In the genomic region with DNA sequence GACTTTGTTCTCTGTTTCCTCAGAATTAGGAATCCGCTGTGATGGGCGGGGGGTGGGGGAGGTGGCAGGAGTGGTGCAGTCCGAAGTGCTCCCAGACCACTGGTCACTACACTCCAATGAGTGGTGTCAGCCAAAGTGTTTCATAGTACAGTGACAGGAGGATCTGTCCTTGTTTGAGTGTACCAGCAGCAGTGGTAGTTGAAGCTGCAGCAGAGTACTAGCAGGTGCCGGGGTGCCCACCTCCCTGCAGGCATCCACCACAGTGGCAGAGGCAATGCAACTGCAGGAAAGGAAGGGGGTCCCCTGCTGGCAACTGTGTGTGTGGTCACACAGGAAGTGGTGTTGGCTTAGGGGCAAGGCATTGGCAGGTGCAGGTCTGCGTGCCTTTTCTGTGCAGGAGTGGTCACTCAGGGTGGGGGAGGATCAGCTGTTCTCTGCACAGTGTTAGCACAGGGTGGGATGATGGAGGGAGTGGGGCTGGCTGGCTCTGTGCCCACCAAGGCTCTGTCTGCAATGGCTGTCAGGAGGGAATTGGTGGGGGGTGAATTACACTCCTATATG, we compare ENCODE assay signal across 31 cellular contexts. TPM values are rescaled to one million over a fixed set of nuclear protein-coding genes. Genes with fewer than 3 reads are reported as not detected.
A peak's percentile ranks its signal among the peaks of the same experiment; 100 is the strongest.
DNase-seq lines count a peak whose midpoint lies in the region; ATAC-seq, FAIRE-seq and TF ChIP-seq lines count a peak whose summit lies in the region.
"Had no signal": no experiment of that assay in that cellular context is flagged by ENCODE, and none has a peak within 500 bp of the region (broad histone marks: within the 10 kb centered on the region; RNA-seq: fewer than 3 reads in every experiment).

No MANE protein-coding gene starts in this region.

- no peaks in the 10 kb centered on the region; a peak in 1 of 4 replicates for H3K36me3 ChIP-seq in GM12878 (ENCODE audit: control insufficient read depth in 2 of 2, insufficient read depth in 2 of 2, low read length in 1 of 2)
- no peaks in the 10 kb centered on the region for H3K36me3 ChIP-seq in neural progenitor cell
- H3K36me3 ChIP-seq: heart right ventricle, left lung had no signal

- no peak for TF ChIP-seq RAD21 in GM12878 (IDR thresholded peaks at IDR 0.05; ENCODE audit: insufficient read depth, low read depth, low read length)

- no peaks in the 10 kb centered on the region for H3K27me3 ChIP-seq in GM12878 (replicated peaks in 1 of 2; ENCODE audit: control insufficient read depth in 2 of 2, insufficient read depth in 2 of 2, low read length in 1 of 2)
- peaks cover 33% of the 10 kb centered on the region for H3K27me3 ChIP-seq in neural progenitor cell

- H4K20me1 ChIP-seq in GM12878 (ENCODE audit: control insufficient read depth, insufficient read depth) (no peaks in the 10 kb centered on the region), neural progenitor cell (ENCODE audit: low read depth) (no peaks in the 10 kb centered on the region)

- H3K4me1 ChIP-seq in GM12878 (ENCODE audit: control insufficient read depth, insufficient read depth, low read length) (no peaks in the 10 kb centered on the region), neural progenitor cell (no peaks in the 10 kb centered on the region)
- H3K4me1 ChIP-seq: heart right ventricle, left lung had no signal

- TF ChIP-seq CTCF in HFF-Myc (IDR thresholded peaks at IDR 0.05; ENCODE audit: low read depth, low read length, missing control alignments) = peak; percentile 2
- TF ChIP-seq CTCF in GM12878 (IDR thresholded peaks at IDR 0.05 in 2 of 3, conservative IDR thresholded peaks at IDR 0.05 in 1 of 3; ENCODE audit: control insufficient read depth in 2 of 3, extremely low read depth in 1 of 3, insufficient read depth in 1 of 3, low read depth in 3 of 3, low read length in 3 of 3) = no peak
- TF ChIP-seq CTCF in neural progenitor cell (IDR thresholded peaks at IDR 0.05) = peak; percentile 13

- SMC1A ChIA-PET in GM12878 (lab: Charles Lee; ENCODE audit: uncharacterized antibody, unreplicated experiment) = no interaction called here

- BruUV-seq in GM12878 (replicated peaks; lab: Mats Ljungman, UMichigan) = no TSS peak

- TF ChIP-seq POLR2A in GM12878 (IDR thresholded peaks at IDR 0.05; ENCODE audit: low read depth, low read length) = peak; percentile 53

- ATAC-seq in GM12878 (peak; percentile 67), HG03378 (IDR thresholded peaks at IDR 0.05; ENCODE audit: unreplicated experiment) (no peak)
- ATAC-seq: heart right ventricle; left lung; stimulated activated effector memory CD8-positive, alpha-beta T cell treated with anti-CD3 and anti-CD28 coated beads, Interleukin-12 subunit alpha, Interleukin-12 subunit beta, amount 100 ng/mL, for 72 hours had no signal

- RAD21 ChIA-PET in GM12878 (lab: Charles Lee; ENCODE audit: unreplicated experiment) = no interaction called here

- WGBS in GM12878 (ENCODE audit: insufficient coverage, insufficient replicate concordance, low lambda C conversion rate, missing lambda C conversion rate) = 81% methylated on average over 5 of the region's 5 CpGs

- H3K27ac Mint-ChIP-seq in neural progenitor cell = no peak overlapping the region
- H3K27ac Mint-ChIP-seq: activated naive CD4-positive, alpha-beta T cell treated with anti-CD3 and anti-CD28 coated beads for 36 hours; activated T-cell treated with anti-CD3 and anti-CD28 coated beads, Interleukin-2, amount 50 U/mL, for 72 hours; CD4-positive, alpha-beta memory T cell; stimulated activated effector memory CD8-positive, alpha-beta T cell treated with anti-CD3 and anti-CD28 coated beads, Interleukin-12 subunit alpha, Interleukin-12 subunit beta, amount 100 ng/mL, for 72 hours had no signal

- H3K9me3 ChIP-seq in GM12878 (replicated peaks; ENCODE audit: control insufficient read depth, insufficient read depth, low read length) = no peaks in the 10 kb centered on the region
- H3K9me3 ChIP-seq in neural progenitor cell (ENCODE audit: low read depth) = no peaks in the 10 kb centered on the region
- H3K9me3 ChIP-seq: heart right ventricle, left lung had no signal

- no peak for TF ChIP-seq EP300 in GM12878 (IDR thresholded peaks at IDR 0.05; ENCODE audit: borderline replicate concordance in 1 of 2, control insufficient read depth in 1 of 2, low read depth in 2 of 2, low read length in 2 of 2)

- POLR2A ChIA-PET in GM12878 (lab: Charles Lee) = no interaction called here

- no peak overlapping the region for H3K4me2 ChIP-seq in GM12878 (ENCODE audit: control insufficient read depth, insufficient read depth)
- H3K4me2 ChIP-seq in neural progenitor cell = no peak overlapping the region

- CTCF ChIA-PET in GM12878 (lab: Yijun Ruan, JAX) = interaction anchor here (1.1 kb wide), 1 partner anchor 21 kb away, joined by 4 read pairs; no protein-coding TSS in a partner anchor

- H3K4me3 Mint-ChIP-seq in neural progenitor cell = no peak overlapping the region
- H3K4me3 Mint-ChIP-seq: activated naive CD4-positive, alpha-beta T cell treated with anti-CD3 and anti-CD28 coated beads for 36 hours; activated T-cell treated with anti-CD3 and anti-CD28 coated beads, Interleukin-2, amount 50 U/mL, for 72 hours; CD4-positive, alpha-beta memory T cell; IgD-negative memory B cell; stimulated activated effector memory CD8-positive, alpha-beta T cell treated with anti-CD3 and anti-CD28 coated beads, Interleukin-12 subunit alpha, Interleukin-12 subunit beta, amount 100 ng/mL, for 72 hours had no signal

- H3K9me3 Mint-ChIP-seq in neural progenitor cell = no peaks in the 10 kb centered on the region
- H3K9me3 Mint-ChIP-seq: activated naive CD4-positive, alpha-beta T cell treated with anti-CD3 and anti-CD28 coated beads for 36 hours; activated T-cell treated with anti-CD3 and anti-CD28 coated beads, Interleukin-2, amount 50 U/mL, for 72 hours; stimulated activated effector memory CD8-positive, alpha-beta T cell treated with anti-CD3 and anti-CD28 coated beads, Interleukin-12 subunit alpha, Interleukin-12 subunit beta, amount 100 ng/mL, for 72 hours had no signal

- H3K9ac ChIP-seq in GM12878 (ENCODE audit: control insufficient read depth, insufficient read depth, low read length) (no peak overlapping the region), neural progenitor cell (no peak overlapping the region)

- no peak for FAIRE-seq in GM12878 (lab: Jason Lieb, UNC)
- FAIRE-seq: endothelial cell of umbilical vein, GM12892, small intestine had no signal

- H3K79me2 ChIP-seq in GM12878 (ENCODE audit: control insufficient read depth, insufficient read depth, low read length) (no peaks in the 10 kb centered on the region), neural progenitor cell (ENCODE audit: low read depth) (no peaks in the 10 kb centered on the region)

- peaks cover 5% of the 10 kb centered on the region for H3K27me3 Mint-ChIP-seq in neural progenitor cell (ENCODE audit: insufficient read depth, low read depth)

- intact Hi-C loops in GM12878 (cut with micrococcal nuclease; ENCODE audit: unreplicated experiment) = no loop called here

- H3K27ac ChIP-seq in GM12878 (ENCODE audit: control insufficient read depth, insufficient read depth) (no peak overlapping the region), neural progenitor cell (no peak overlapping the region)
- H3K27ac ChIP-seq: 22Rv1, heart right ventricle, left lung had no signal

- DNase-seq in NCI-H748 (lab: John Stamatoyannopoulos, UW; ENCODE audit: unreplicated experiment) (peak; percentile 21), NCI-H748 treated with DMSO at 0.1 percent for 48 hours (lab: John Stamatoyannopoulos, UW) (no peak), HFF-Myc (ENCODE audit: extremely low read depth, low read depth) (no peak), GM12878 (ENCODE audit: low read depth, low spot score) (no peak), neural progenitor cell (ENCODE audit: low spot score) (peak; percentile 10), SK-N-DZ (ENCODE audit: low spot score) (no peak), COLO668 (lab: John Stamatoyannopoulos, UW; ENCODE audit: unreplicated experiment) (no peak)
- DNase-seq: activated CD8-positive, alpha-beta memory T cell treated with anti-CD3 and anti-CD28 coated beads for 24 hours; activated naive CD4-positive, alpha-beta T cell treated with anti-CD3 and anti-CD28 coated beads for 36 hours; activated T-cell treated with anti-CD3 and anti-CD28 coated beads, Interleukin-2, amount 50 U/mL, for 72 hours; aorta; caudate nucleus; CD4-positive, alpha-beta memory T cell; dermis blood vessel endothelial cell; DMS153; GF-D8; heart right ventricle; left lung; NCI-H1417 treated with DMSO at 0.1 percent for 48 hours; NCI-H2107; NCI-H510A treated with DMSO at 0.1 percent for 48 hours; small intestine; stimulated activated CD4-positive, alpha-beta T cell treated with anti-CD3 and anti-CD28 coated beads, Interleukin-2, amount 100 ng/mL, for 24 hours; T1000 had no signal

- no peak overlapping the region for H2AFZ ChIP-seq in GM12878 (ENCODE audit: control insufficient read depth, low read depth, low read length)
- no peak overlapping the region for H2AFZ ChIP-seq in neural progenitor cell (replicated peaks)

- in situ Hi-C loops in GM12878 (cut with MboI) = no loop called here

- no peak overlapping the region for H3K4me3 ChIP-seq in HFF-Myc (replicated peaks; ENCODE audit: low read depth, low read length)
- H3K4me3 ChIP-seq in GM12878 = no peak overlapping the region
- no peak overlapping the region for H3K4me3 ChIP-seq in neural progenitor cell
- H3K4me3 ChIP-seq: heart right ventricle, left lung had no signal

- H3K36me3 Mint-ChIP-seq in neural progenitor cell = no peaks in the 10 kb centered on the region
- H3K36me3 Mint-ChIP-seq: CD4-positive, alpha-beta memory T cell had no signal

- no peaks in the 10 kb centered on the region for H3F3A ChIP-seq in neural progenitor cell (ENCODE audit: low read depth)

- H3K4me1 Mint-ChIP-seq in neural progenitor cell = no peaks in the 10 kb centered on the region
- H3K4me1 Mint-ChIP-seq: CD4-positive, alpha-beta memory T cell had no signal

RNA-seq across cellular contexts. Expression of gene HLA-DOB, which starts 9.7 kb away (rescaled TPM):
- 13.7 and 16.5 TPM in 2 replicates for total RNA-seq in GM12878 (2013; cell fraction: nucleolus; rRNA removed)
- total RNA-seq in GM12878 (2014; rRNA removed) (38.4 and 43.5 TPM in 2 replicates), GM12878 (2014; rRNA removed; fragmentation: Illumina TruSeq; extraction: Trizol) (33.3 and 38.1 TPM in 2 replicates), GM12878 (2021) (30.3 and 31.5 TPM in 2 replicates), neural progenitor cell (ENCODE audit: low replicate concordance) (2.6 TPM in 1 of 2 replicates, not detected in the other)
- polyA plus RNA-seq in GM12878 (2011; ENCODE audit: low read depth) = 62.1 TPM
- polyA plus RNA-seq in GM12878 (2011; rRNA removed) (32.7 and 41.1 TPM in 2 replicates), GM12878 (2014; fragmentation: Illumina TruSeq; extraction: Trizol) (47.8 and 63.6 TPM in 2 replicates), GM12878 (2014; fragmentation: Nextera tagmentation; extraction: Ambion mirVana) (10 to 100 TPM; 75.6 to 79.1 TPM), GM12878 (2014; rRNA removed) (30.6 and 35.5 TPM in 2 replicates), GM12878 (2016; fragmentation: Nextera tagmentation; extraction: Ambion mirVana) (10 to 100 TPM; 27.4 to 29.6 TPM)
- 25.8 and 29.7 TPM in 2 replicates for polyA plus RNA-seq in GM12878 (2011; cell fraction: cytosol; rRNA removed)
- polyA plus RNA-seq in GM12878 (2011; cell fraction: nucleus; rRNA removed) = 55.6 and 69.1 TPM in 2 replicates
- polyA plus RNA-seq in GM12878 (2012) = 50.2 and 60.2 TPM in 2 replicates
- polyA minus RNA-seq in GM12878 (2011; rRNA and poly(A)+ RNA removed) = 13.2 and 15.1 TPM in 2 replicates
- 1.5 and 3.5 TPM in 2 replicates for polyA minus RNA-seq in GM12878 (2011; cell fraction: cytosol; rRNA and poly(A)+ RNA removed)
- 8.5 and 10.1 TPM in 2 replicates for polyA minus RNA-seq in GM12878 (2011; cell fraction: nucleus; rRNA and poly(A)+ RNA removed)
- polyA plus RNA-seq in SK-N-DZ (2014; cell fraction: cytosol; rRNA removed) = 0.21 TPM in 1 of 2 replicates, not detected in the other
- polyA plus RNA-seq in SK-N-DZ (2014; cell fraction: nucleus; rRNA removed) = not detected in 2 replicates
- total RNA-seq: dermis blood vessel endothelial cell had no signal

RNA-seq across cellular contexts. Expression of gene TAP2, which starts 31.4 kb away (rescaled TPM):
- 57.5 and 70.6 TPM in 2 replicates for total RNA-seq in GM12878 (2013; cell fraction: nucleolus; rRNA removed)
- total RNA-seq in GM12878 (2014; rRNA removed) (58.1 and 60.3 TPM in 2 replicates), GM12878 (2014; rRNA removed; fragmentation: Illumina TruSeq; extraction: Trizol) (31.9 and 37.2 TPM in 2 replicates), GM12878 (2021) (77.2 and 87.3 TPM in 2 replicates), neural progenitor cell (ENCODE audit: low replicate concordance) (2.8 and 2.9 TPM in 2 replicates)
- polyA plus RNA-seq in GM12878 (2011; ENCODE audit: low read depth) = 17.3 TPM
- polyA plus RNA-seq in GM12878 (2011; rRNA removed) (25.5 and 38.8 TPM in 2 replicates), GM12878 (2014; fragmentation: Illumina TruSeq; extraction: Trizol) (45.7 and 47.7 TPM in 2 replicates), GM12878 (2014; fragmentation: Nextera tagmentation; extraction: Ambion mirVana) (1 to 10 TPM; 5.3 to 6.7 TPM), GM12878 (2014; rRNA removed) (49.6 and 71.6 TPM in 2 replicates), GM12878 (2016; fragmentation: Nextera tagmentation; extraction: Ambion mirVana) (1 to 10 TPM; 8.3 to 9.0 TPM)
- polyA plus RNA-seq in GM12878 (2011; cell fraction: cytosol; rRNA removed) = 34.8 and 37.7 TPM in 2 replicates
- polyA plus RNA-seq in GM12878 (2011; cell fraction: nucleus; rRNA removed) = 129 and 147 TPM in 2 replicates
- 31.6 and 38.9 TPM in 2 replicates for polyA plus RNA-seq in GM12878 (2012)
- polyA minus RNA-seq in GM12878 (2011; rRNA and poly(A)+ RNA removed) = 36.8 and 38.2 TPM in 2 replicates
- polyA minus RNA-seq in GM12878 (2011; cell fraction: cytosol; rRNA and poly(A)+ RNA removed) = 9.1 and 12.2 TPM in 2 replicates
- 32.5 and 50.3 TPM in 2 replicates for polyA minus RNA-seq in GM12878 (2011; cell fraction: nucleus; rRNA and poly(A)+ RNA removed)
- 0.71 and 1.2 TPM in 2 replicates for polyA plus RNA-seq in SK-N-DZ (2014; cell fraction: cytosol; rRNA removed)
- 0.37 and 1.2 TPM in 2 replicates for polyA plus RNA-seq in SK-N-DZ (2014; cell fraction: nucleus; rRNA removed)

RNA-seq across cellular contexts. Expression of gene PSMB8, which starts 36.7 kb away (rescaled TPM):
- total RNA-seq in GM12878 (2013; cell fraction: nucleolus; rRNA removed) = 49.6 and 50.1 TPM in 2 replicates
- 386 and 388 TPM in 2 replicates for total RNA-seq in GM12878 (2014; rRNA removed)
- total RNA-seq in GM12878 (2014; rRNA removed; fragmentation: Illumina TruSeq; extraction: Trizol) = 311 and 327 TPM in 2 replicates
- 366 TPM in 2 replicates for total RNA-seq in GM12878 (2021)
- polyA plus RNA-seq in GM12878 (2011; ENCODE audit: low read depth) = 129 TPM
- 321 and 384 TPM in 2 replicates for polyA plus RNA-seq in GM12878 (2011; rRNA removed)
- polyA plus RNA-seq in GM12878 (2011; cell fraction: cytosol; rRNA removed) = 482 and 548 TPM in 2 replicates
- polyA plus RNA-seq in GM12878 (2011; cell fraction: nucleus; rRNA removed) = 310 and 330 TPM in 2 replicates
- polyA plus RNA-seq in GM12878 (2012) = 201 TPM in 2 replicates
- 272 and 304 TPM in 2 replicates for polyA plus RNA-seq in GM12878 (2014; fragmentation: Illumina TruSeq; extraction: Trizol)
- 100 to 1,000 TPM; 353 to 557 TPM for polyA plus RNA-seq in GM12878 (2014; fragmentation: Nextera tagmentation; extraction: Ambion mirVana)
- 374 and 411 TPM in 2 replicates for polyA plus RNA-seq in GM12878 (2014; rRNA removed)
- 100 to 1,000 TPM; 495 to 538 TPM for polyA plus RNA-seq in GM12878 (2016; fragmentation: Nextera tagmentation; extraction: Ambion mirVana)
- polyA minus RNA-seq in GM12878 (2011; rRNA and poly(A)+ RNA removed) = 253 and 255 TPM in 2 replicates
- 49.0 and 55.5 TPM in 2 replicates for polyA minus RNA-seq in GM12878 (2011; cell fraction: cytosol; rRNA and poly(A)+ RNA removed)
- 48.2 and 65.3 TPM in 2 replicates for polyA minus RNA-seq in GM12878 (2011; cell fraction: nucleus; rRNA and poly(A)+ RNA removed)
- 2.0 and 2.2 TPM in 2 replicates for total RNA-seq in neural progenitor cell (ENCODE audit: low replicate concordance)
- not detected in 2 replicates for polyA plus RNA-seq in SK-N-DZ (2014; cell fraction: cytosol; rRNA removed)
- polyA plus RNA-seq in SK-N-DZ (2014; cell fraction: nucleus; rRNA removed) = not detected in 2 replicates

RNA-seq across cellular contexts. Expression of gene HLA-DQB2, which starts 43.8 kb away (rescaled TPM):
- 2.0 and 2.1 TPM in 2 replicates for total RNA-seq in GM12878 (2013; cell fraction: nucleolus; rRNA removed)
- total RNA-seq in GM12878 (2014; rRNA removed) (0.28 and 0.76 TPM in 2 replicates), GM12878 (2014; rRNA removed; fragmentation: Illumina TruSeq; extraction: Trizol) (5.6 and 7.4 TPM in 2 replicates), GM12878 (2021) (26.7 and 27.1 TPM in 2 replicates), neural progenitor cell (ENCODE audit: low replicate concordance) (not detected in 2 replicates)
- 1.8 TPM for polyA plus RNA-seq in GM12878 (2011; ENCODE audit: low read depth)
- polyA plus RNA-seq in GM12878 (2011; rRNA removed) (6.5 and 10.1 TPM in 2 replicates), GM12878 (2014; fragmentation: Illumina TruSeq; extraction: Trizol) (0.38 and 3.1 TPM in 2 replicates), GM12878 (2014; fragmentation: Nextera tagmentation; extraction: Ambion mirVana) (1 to 10 TPM; 6.6 to 9.5 TPM), GM12878 (2014; rRNA removed) (0.38 and 0.90 TPM in 2 replicates), GM12878 (2016; fragmentation: Nextera tagmentation; extraction: Ambion mirVana) (10 to 100 TPM; 18.5 to 20.2 TPM)
- polyA plus RNA-seq in GM12878 (2011; cell fraction: cytosol; rRNA removed) = 29.3 and 29.4 TPM in 2 replicates
- 10.9 and 11.0 TPM in 2 replicates for polyA plus RNA-seq in GM12878 (2011; cell fraction: nucleus; rRNA removed)
- polyA plus RNA-seq in GM12878 (2012) = 7.8 and 24.6 TPM in 2 replicates
- polyA minus RNA-seq in GM12878 (2011; rRNA and poly(A)+ RNA removed) = 5.0 and 12.1 TPM in 2 replicates
- 9.9 and 14.2 TPM in 2 replicates for polyA minus RNA-seq in GM12878 (2011; cell fraction: cytosol; rRNA and poly(A)+ RNA removed)
- polyA minus RNA-seq in GM12878 (2011; cell fraction: nucleus; rRNA and poly(A)+ RNA removed) = 0.96 and 1.1 TPM in 2 replicates
- polyA plus RNA-seq in SK-N-DZ (2014; cell fraction: cytosol; rRNA removed) = not detected in 2 replicates
- not detected in 2 replicates for polyA plus RNA-seq in SK-N-DZ (2014; cell fraction: nucleus; rRNA removed)
- total RNA-seq: activated naive CD4-positive, alpha-beta T cell treated with anti-CD3 and anti-CD28 coated beads for 36 hours; CD4-positive, alpha-beta memory T cell; dermis blood vessel endothelial cell; endothelial cell of umbilical vein; MCF 10A had no signal
- polyA plus RNA-seq: aorta, endothelial cell of umbilical vein, heart right ventricle had no signal

RNA-seq across cellular contexts. Expression of gene TAP1, which starts 46.4 kb away (rescaled TPM):
- 96.1 and 104 TPM in 2 replicates for total RNA-seq in GM12878 (2013; cell fraction: nucleolus; rRNA removed)
- total RNA-seq in GM12878 (2014; rRNA removed) = 179 and 183 TPM in 2 replicates
- total RNA-seq in GM12878 (2014; rRNA removed; fragmentation: Illumina TruSeq; extraction: Trizol) = 103 and 108 TPM in 2 replicates
- 177 and 194 TPM in 2 replicates for total RNA-seq in GM12878 (2021)
- polyA plus RNA-seq in GM12878 (2011; ENCODE audit: low read depth) = 87.7 TPM
- 136 and 198 TPM in 2 replicates for polyA plus RNA-seq in GM12878 (2011; rRNA removed)
- 194 and 208 TPM in 2 replicates for polyA plus RNA-seq in GM12878 (2011; cell fraction: cytosol; rRNA removed)
- polyA plus RNA-seq in GM12878 (2011; cell fraction: nucleus; rRNA removed) = 238 and 367 TPM in 2 replicates
- 170 and 179 TPM in 2 replicates for polyA plus RNA-seq in GM12878 (2012)
- polyA plus RNA-seq in GM12878 (2014; fragmentation: Illumina TruSeq; extraction: Trizol) = 107 and 126 TPM in 2 replicates
- polyA plus RNA-seq in GM12878 (2014; fragmentation: Nextera tagmentation; extraction: Ambion mirVana) = 10 to 100 TPM; 33.4 to 60.0 TPM
- polyA plus RNA-seq in GM12878 (2014; rRNA removed) = 160 and 161 TPM in 2 replicates
- 100 to 1,000 TPM; 230 to 249 TPM for polyA plus RNA-seq in GM12878 (2016; fragmentation: Nextera tagmentation; extraction: Ambion mirVana)
- 154 and 194 TPM in 2 replicates for polyA minus RNA-seq in GM12878 (2011; rRNA and poly(A)+ RNA removed)
- polyA minus RNA-seq in GM12878 (2011; cell fraction: cytosol; rRNA and poly(A)+ RNA removed) = 60.6 and 63.3 TPM in 2 replicates
- 62.0 and 67.4 TPM in 2 replicates for polyA minus RNA-seq in GM12878 (2011; cell fraction: nucleus; rRNA and poly(A)+ RNA removed)
- total RNA-seq in neural progenitor cell (ENCODE audit: low replicate concordance) = 6.2 and 6.5 TPM in 2 replicates
- not detected in 2 replicates for polyA plus RNA-seq in SK-N-DZ (2014; cell fraction: cytosol; rRNA removed)
- polyA plus RNA-seq in SK-N-DZ (2014; cell fraction: nucleus; rRNA removed) = not detected in 2 replicates

Comparison
In these comparisons a context has a peak if more than half of its experiments do, and no peak if none do; other contexts are left out.
1. DNase-seq: peak in NCI-H748 (single experiment) and neural progenitor cell (single experiment); none in NCI-H748 treated with DMSO at 0.1 percent for 48 hours (single experiment), HFF-Myc (single experiment), GM12878 (single experiment), SK-N-DZ (single experiment) and COLO668 (single experiment).
2. CTCF ChIP-seq: peak in HFF-Myc (single experiment) and neural progenitor cell (single experiment); none in GM12878 (0 of 3).
3. RNA of gene PSMB8, which starts 36.7 kb away (total RNA-seq): 49.6 to 388 TPM in GM12878; 2.0 to 2.2 TPM in neural progenitor cell; every median in the first group is over 10 times any median in the second.